9 cellular contexts compared by ENCODE assay signal in the genomic region with DNA sequence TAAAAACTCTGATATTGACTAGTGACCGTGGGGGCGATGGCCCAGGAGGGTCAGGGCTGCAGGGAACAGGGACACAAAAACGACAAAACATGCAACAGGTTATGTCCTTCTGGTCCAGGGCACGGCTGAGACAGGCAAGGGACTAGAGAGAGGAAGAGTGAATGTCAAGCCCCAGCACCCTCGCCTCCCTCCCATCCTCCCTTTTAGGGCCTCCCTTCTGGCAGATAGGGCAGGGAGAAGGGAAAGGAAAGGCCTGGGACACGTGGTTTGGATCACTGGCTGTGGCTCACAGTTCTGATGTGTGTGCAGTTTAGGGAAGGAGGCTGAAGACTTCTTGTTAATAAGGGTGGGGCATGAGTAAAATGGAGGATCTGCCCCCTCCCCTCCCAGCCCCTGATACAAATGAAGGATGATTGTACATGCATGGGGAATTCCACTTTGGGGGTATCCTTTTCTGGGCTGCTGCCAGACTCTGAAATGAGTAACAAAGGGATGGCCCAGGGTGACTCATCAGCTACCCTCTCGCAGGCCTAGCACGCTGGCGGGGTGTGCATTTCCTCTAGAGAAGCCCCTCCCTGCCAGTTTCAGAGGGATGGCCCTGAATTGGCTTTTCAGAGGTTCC. TPM values are rescaled to one million over a fixed set of nuclear protein-coding genes. Genes with fewer than 3 reads are reported as not detected.
DNase-seq lines count a peak whose midpoint lies in the region; FAIRE-seq and TF ChIP-seq lines count a peak whose summit lies in the region.
"Had no signal": no experiment of that assay in that cellular context is flagged by ENCODE, and none has a peak within 500 bp of the region (broad histone marks: within the 10 kb centered on the region; RNA-seq: fewer than 3 reads in every experiment).

No MANE protein-coding gene starts in this region.

- peaks cover 14% of the 10 kb centered on the region for H3K4me1 ChIP-seq in Loucy (ENCODE audit: insufficient read depth, low read length, poor library complexity, severe bottlenecking)

- peak; percentile 90 for DNase-seq in GM03348 (ENCODE audit: low spot score)
- peak; percentile 85 for DNase-seq in H54 (ENCODE audit: insufficient read length, low spot score)
- DNase-seq in activated CD4-positive, alpha-beta T cell treated with anti-CD3 and anti-CD28 coated beads, Interleukin-2, amount 50 U/mL, for 4 hours = peak; percentile 90 to 92
- peak; percentile 87 to 97 for DNase-seq in dermis microvascular lymphatic vessel endothelial cell (ENCODE audit: low read depth in 2 of 2)
- peak in 1 of 2 experiments; percentile 65 for DNase-seq in mesothelial cell of epicardium (ENCODE audit: low spot score in 2 of 2, unreplicated experiment in 2 of 2)
- DNase-seq in stimulated activated CD8-positive, alpha-beta memory T cell treated with anti-CD3 and anti-CD28 coated beads, Interleukin-7, amount 100 ng/mL, for 1 hour (ENCODE audit: low read depth in 2 of 2) = peak; percentile 78
- DNase-seq in DMS 273 treated with DMSO at 0.1 percent for 48 hours (lab: John Stamatoyannopoulos, UW) = no peak

- H3K4me3 Mint-ChIP-seq in mesothelial cell of epicardium = peak overlapping the region; percentile 3

- TF ChIP-seq CTCF in Loucy (conservative IDR thresholded peaks at IDR 0.05; ENCODE audit: low read length) (no peak), mesothelial cell of epicardium (IDR thresholded peaks at IDR 0.05; ENCODE audit: unreplicated experiment) (no peak)

- no peaks in the 10 kb centered on the region for H4K20me1 ChIP-seq in Loucy (ENCODE audit: insufficient read depth, low read length, poor library complexity, severe bottlenecking)

- TF ChIP-seq POLR2A in H54 (IDR thresholded peaks at IDR 0.05; ENCODE audit: low read depth, low read length) = no peak

- peak overlapping the region; percentile 98 for H3K27ac Mint-ChIP-seq in mesothelial cell of epicardium

- H3K79me2 ChIP-seq in Loucy (ENCODE audit: insufficient read depth, low read length) = no peaks in the 10 kb centered on the region

- H3K27me3 ChIP-seq in Loucy (ENCODE audit: insufficient read depth, low read length, poor library complexity, severe bottlenecking) = no peaks in the 10 kb centered on the region

- H3K9ac ChIP-seq in Loucy (ENCODE audit: low read depth, low read length, poor library complexity, severe bottlenecking) = peak overlapping the region; percentile 49

- peak; percentile 27 for FAIRE-seq in H54 (lab: Jason Lieb, UNC)
- FAIRE-seq: frontal cortex had no signal

- peak overlapping the region; percentile 54 for H3K4me2 ChIP-seq in Loucy (ENCODE audit: low read depth, low read length, poor library complexity, severe bottlenecking)

- peak overlapping the region; percentile 33 for H3K4me3 ChIP-seq in Loucy (ENCODE audit: low read length, poor library complexity, severe bottlenecking)

- no peaks in the 10 kb centered on the region for H3K36me3 ChIP-seq in Loucy (ENCODE audit: insufficient read depth, low read length)

- H3K4me1 Mint-ChIP-seq in mesothelial cell of epicardium = peaks cover 57% of the 10 kb centered on the region

- H3K36me3 Mint-ChIP-seq in mesothelial cell of epicardium = peaks cover 22% of the 10 kb centered on the region

- H3K9me2 ChIP-seq in Loucy (replicated peaks; ENCODE audit: low read depth, low read length) = no peaks in the 10 kb centered on the region

- no peaks in the 10 kb centered on the region for H3K9me3 Mint-ChIP-seq in mesothelial cell of epicardium

- H2AFZ ChIP-seq in Loucy (ENCODE audit: low read length) = peak overlapping the region; percentile 79

- no peaks in the 10 kb centered on the region for H3K9me3 ChIP-seq in Loucy (ENCODE audit: insufficient read depth, low read depth, low read length)

- H3F3A ChIP-seq in Loucy (ENCODE audit: low read depth) = no peaks in the 10 kb centered on the region

- no peaks in the 10 kb centered on the region for H3K27me3 Mint-ChIP-seq in mesothelial cell of epicardium (ENCODE audit: low read depth)

RNA-seq across cellular contexts. Expression of gene CAPN2, which starts 14.2 kb away (rescaled TPM):
- total RNA-seq in dermis microvascular lymphatic vessel endothelial cell = 147 and 203 TPM in 2 replicates
- 136 to 151 TPM (median 146 TPM) in 3 replicates for total RNA-seq in mesothelial cell of epicardium
